ENCODE assay signal across 1 cellular context in the genomic region with DNA sequence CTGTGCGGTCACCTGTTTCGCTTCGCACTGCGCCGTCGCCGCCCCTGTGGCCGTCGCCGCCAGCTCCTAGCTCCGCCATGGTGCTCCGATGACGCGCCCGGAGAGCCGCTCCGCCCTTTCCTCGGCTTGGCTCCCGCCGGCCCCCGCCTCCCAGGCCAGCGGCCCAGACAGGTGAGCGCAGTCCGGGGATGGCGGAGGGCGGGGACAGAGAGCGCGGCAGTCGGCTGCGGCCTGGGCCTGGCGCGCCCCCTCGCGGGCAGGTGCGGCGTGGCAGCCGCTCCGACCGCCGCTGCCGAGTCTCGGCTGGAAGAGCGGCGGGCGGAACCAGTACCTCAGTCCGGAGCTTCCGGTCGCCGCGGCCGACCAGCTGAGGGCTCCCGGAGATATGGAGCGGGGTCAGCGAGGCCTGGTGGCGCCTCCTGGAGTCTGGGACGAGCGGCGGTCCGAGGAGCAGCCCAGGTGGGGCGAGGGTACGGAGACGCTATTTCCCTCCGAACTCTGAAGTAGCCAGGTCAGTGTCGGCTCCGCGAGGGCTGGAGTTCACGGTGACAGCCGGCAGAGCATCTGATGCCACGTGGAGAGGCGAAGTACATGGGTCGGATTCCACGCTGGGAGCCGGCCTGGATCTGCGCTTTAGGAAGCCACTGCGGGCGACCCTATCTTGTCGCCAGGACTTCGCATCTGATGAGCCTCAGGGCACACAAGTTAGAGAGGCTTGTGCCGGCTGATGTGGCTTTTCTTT.
TF ChIP-seq lines count a peak whose summit lies in the region.

MAP7 (minus strand) TSS at position 93 of the 742 bp plus-strand sequence; CDS start at position 79, 14 bp downstream.

TF ChIP-seq in HepG2, 621 proteins besides CTCF, POLR2A, EP300 and RAD21 (continued from another document and continues in another):
- no peak for TF ChIP-seq NR2C2 (CRISPR knock-in tag; IDR thresholded peaks at IDR 0.05; ENCODE audit: borderline replicate concordance)
- TF ChIP-seq ZSCAN21 (CRISPR knock-in tag; IDR thresholded peaks at IDR 0.05; ENCODE audit: borderline replicate concordance) = 0 out of 2 replicates have a peak, but pooled peaks have one; percentile 72
- TF ChIP-seq NCOA5 (CRISPR knock-in tag; IDR thresholded peaks at IDR 0.05) = no peak
- peak; percentile 45; the same call in 1 of the 2 replicates for TF ChIP-seq HOXA3 (CRISPR knock-in tag; IDR thresholded peaks at IDR 0.05)
- no peak for TF ChIP-seq NCOA2 (CRISPR knock-in tag; IDR thresholded peaks at IDR 0.05)
- peak; percentile 71; the same call in 1 of the 2 replicates for TF ChIP-seq KDM5B (CRISPR knock-in tag; IDR thresholded peaks at IDR 0.05; ENCODE audit: borderline replicate concordance)
- TF ChIP-seq SETDB1 (CRISPR knock-in tag; IDR thresholded peaks at IDR 0.05; ENCODE audit: borderline replicate concordance) = no peak
- peak; percentile 48; the same call in 1 of the 2 replicates for TF ChIP-seq STAG1 (CRISPR knock-in tag; IDR thresholded peaks at IDR 0.05)
- TF ChIP-seq, protein P1, sequence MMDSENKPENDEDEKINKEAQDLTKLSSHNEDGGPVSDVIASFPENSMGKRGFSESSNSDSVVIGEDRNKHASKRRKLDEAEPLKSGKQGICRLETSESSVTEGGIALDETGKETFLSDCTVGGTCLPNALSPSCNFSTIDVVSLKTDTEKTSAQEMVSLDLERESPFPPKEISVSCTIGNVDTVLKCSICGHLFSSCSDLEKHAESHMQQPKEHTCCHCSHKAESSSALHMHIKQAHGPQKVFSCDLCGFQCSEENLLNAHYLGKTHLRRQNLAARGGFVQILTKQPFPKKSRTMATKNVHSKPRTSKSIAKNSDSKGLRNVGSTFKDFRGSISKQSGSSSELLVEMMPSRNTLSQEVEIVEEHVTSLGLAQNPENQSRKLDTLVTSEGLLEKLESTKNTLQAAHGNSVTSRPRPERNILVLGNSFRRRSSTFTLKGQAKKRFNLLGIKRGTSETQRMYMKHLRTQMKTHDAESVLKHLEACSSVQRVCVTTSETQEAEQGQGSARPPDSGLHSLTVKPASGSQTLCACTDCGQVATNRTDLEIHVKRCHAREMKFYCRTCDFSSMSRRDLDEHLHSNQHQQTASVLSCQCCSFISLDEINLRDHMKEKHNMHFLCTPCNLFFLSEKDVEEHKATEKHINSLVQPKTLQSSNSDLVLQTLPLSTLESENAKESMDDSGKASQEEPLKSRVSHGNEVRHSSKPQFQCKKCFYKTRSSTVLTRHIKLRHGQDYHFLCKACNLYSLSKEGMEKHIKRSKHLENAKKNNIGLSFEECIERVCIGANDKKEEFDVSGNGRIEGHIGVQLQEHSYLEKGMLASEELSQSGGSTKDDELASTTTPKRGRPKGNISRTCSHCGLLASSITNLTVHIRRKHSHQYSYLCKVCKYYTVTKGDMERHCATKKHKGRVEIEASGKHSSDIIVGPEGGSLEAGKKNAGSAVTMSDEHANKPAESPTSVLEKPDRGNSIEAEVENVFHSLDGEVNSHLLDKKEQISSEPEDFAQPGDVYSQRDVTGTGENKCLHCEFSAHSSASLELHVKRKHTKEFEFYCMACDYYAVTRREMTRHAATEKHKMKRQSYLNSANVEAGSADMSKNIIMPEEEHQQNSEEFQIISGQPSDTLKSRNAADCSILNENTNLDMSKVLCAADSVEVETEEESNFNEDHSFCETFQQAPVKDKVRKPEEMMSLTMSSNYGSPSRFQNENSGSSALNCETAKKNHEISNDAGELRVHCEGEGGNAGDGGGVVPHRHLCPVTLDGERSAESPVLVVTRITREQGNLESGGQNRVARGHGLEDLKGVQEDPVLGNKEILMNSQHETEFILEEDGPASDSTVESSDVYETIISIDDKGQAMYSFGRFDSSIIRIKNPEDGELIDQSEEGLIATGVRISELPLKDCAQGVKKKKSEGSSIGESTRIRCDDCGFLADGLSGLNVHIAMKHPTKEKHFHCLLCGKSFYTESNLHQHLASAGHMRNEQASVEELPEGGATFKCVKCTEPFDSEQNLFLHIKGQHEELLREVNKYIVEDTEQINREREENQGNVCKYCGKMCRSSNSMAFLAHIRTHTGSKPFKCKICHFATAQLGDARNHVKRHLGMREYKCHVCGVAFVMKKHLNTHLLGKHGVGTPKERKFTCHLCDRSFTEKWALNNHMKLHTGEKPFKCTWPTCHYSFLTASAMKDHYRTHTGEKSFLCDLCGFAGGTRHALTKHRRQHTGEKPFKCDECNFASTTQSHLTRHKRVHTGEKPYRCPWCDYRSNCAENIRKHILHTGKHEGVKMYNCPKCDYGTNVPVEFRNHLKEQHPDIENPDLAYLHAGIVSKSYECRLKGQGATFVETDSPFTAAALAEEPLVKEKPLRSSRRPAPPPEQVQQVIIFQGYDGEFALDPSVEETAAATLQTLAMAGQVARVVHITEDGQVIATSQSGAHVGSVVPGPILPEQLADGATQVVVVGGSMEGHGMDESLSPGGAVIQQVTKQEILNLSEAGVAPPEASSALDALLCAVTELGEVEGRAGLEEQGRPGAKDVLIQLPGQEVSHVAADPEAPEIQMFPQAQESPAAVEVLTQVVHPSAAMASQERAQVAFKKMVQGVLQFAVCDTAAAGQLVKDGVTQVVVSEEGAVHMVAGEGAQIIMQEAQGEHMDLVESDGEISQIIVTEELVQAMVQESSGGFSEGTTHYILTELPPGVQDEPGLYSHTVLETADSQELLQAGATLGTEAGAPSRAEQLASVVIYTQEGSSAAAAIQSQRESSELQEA (CRISPR knock-in tag; IDR thresholded peaks at IDR 0.05; ENCODE audit: not compliant biosample characterization) = no peak
- TF ChIP-seq FOXA3 (CRISPR knock-in tag; IDR thresholded peaks at IDR 0.05) = no peak
- no peak for TF ChIP-seq CCAR2 (optimal IDR thresholded peaks at IDR 0.05; ENCODE audit: low read depth, low read length)
- TF ChIP-seq MED1 (CRISPR knock-in tag; IDR thresholded peaks at IDR 0.05) = 0 out of 2 replicates have a peak, but pooled peaks have one; percentile 21
- no peak for TF ChIP-seq ZNF589 (CRISPR knock-in tag; conservative IDR thresholded peaks at IDR 0.05)
- TF ChIP-seq POGZ (CRISPR knock-in tag; IDR thresholded peaks at IDR 0.05) = 0 out of 2 replicates have a peak, but pooled peaks have one; percentile 16
- no peak for TF ChIP-seq THAP9 (CRISPR knock-in tag; IDR thresholded peaks at IDR 0.05; ENCODE audit: borderline replicate concordance)
- no peak for TF ChIP-seq ZKSCAN8 (CRISPR knock-in tag; IDR thresholded peaks at IDR 0.05; ENCODE audit: borderline replicate concordance)
- 0 out of 2 replicates have a peak, but pooled peaks have one; percentile 18 for TF ChIP-seq TAF1 (CRISPR knock-in tag; IDR thresholded peaks at IDR 0.05)
- TF ChIP-seq ZMAT3 (CRISPR knock-in tag; conservative IDR thresholded peaks at IDR 0.05) = no peak
- no peak for TF ChIP-seq RFX5 (IDR thresholded peaks at IDR 0.05; ENCODE audit: low read depth, low read length)
- peak; percentile 38; the same call in 1 of the 2 replicates for TF ChIP-seq ZNF768 (CRISPR knock-in tag; IDR thresholded peaks at IDR 0.05)
- no peak for TF ChIP-seq SNAI1 (CRISPR knock-in tag; IDR thresholded peaks at IDR 0.05; ENCODE audit: borderline replicate concordance)
- TF ChIP-seq MXD1 (CRISPR knock-in tag; IDR thresholded peaks at IDR 0.05) = 0 out of 2 replicates have a peak, but pooled peaks have one; percentile 42
- no peak for TF ChIP-seq GLI4 (CRISPR knock-in tag; IDR thresholded peaks at IDR 0.05; ENCODE audit: borderline replicate concordance)
- no peak for TF ChIP-seq SMAD3 (CRISPR knock-in tag; IDR thresholded peaks at IDR 0.05)
- TF ChIP-seq, protein P2, sequence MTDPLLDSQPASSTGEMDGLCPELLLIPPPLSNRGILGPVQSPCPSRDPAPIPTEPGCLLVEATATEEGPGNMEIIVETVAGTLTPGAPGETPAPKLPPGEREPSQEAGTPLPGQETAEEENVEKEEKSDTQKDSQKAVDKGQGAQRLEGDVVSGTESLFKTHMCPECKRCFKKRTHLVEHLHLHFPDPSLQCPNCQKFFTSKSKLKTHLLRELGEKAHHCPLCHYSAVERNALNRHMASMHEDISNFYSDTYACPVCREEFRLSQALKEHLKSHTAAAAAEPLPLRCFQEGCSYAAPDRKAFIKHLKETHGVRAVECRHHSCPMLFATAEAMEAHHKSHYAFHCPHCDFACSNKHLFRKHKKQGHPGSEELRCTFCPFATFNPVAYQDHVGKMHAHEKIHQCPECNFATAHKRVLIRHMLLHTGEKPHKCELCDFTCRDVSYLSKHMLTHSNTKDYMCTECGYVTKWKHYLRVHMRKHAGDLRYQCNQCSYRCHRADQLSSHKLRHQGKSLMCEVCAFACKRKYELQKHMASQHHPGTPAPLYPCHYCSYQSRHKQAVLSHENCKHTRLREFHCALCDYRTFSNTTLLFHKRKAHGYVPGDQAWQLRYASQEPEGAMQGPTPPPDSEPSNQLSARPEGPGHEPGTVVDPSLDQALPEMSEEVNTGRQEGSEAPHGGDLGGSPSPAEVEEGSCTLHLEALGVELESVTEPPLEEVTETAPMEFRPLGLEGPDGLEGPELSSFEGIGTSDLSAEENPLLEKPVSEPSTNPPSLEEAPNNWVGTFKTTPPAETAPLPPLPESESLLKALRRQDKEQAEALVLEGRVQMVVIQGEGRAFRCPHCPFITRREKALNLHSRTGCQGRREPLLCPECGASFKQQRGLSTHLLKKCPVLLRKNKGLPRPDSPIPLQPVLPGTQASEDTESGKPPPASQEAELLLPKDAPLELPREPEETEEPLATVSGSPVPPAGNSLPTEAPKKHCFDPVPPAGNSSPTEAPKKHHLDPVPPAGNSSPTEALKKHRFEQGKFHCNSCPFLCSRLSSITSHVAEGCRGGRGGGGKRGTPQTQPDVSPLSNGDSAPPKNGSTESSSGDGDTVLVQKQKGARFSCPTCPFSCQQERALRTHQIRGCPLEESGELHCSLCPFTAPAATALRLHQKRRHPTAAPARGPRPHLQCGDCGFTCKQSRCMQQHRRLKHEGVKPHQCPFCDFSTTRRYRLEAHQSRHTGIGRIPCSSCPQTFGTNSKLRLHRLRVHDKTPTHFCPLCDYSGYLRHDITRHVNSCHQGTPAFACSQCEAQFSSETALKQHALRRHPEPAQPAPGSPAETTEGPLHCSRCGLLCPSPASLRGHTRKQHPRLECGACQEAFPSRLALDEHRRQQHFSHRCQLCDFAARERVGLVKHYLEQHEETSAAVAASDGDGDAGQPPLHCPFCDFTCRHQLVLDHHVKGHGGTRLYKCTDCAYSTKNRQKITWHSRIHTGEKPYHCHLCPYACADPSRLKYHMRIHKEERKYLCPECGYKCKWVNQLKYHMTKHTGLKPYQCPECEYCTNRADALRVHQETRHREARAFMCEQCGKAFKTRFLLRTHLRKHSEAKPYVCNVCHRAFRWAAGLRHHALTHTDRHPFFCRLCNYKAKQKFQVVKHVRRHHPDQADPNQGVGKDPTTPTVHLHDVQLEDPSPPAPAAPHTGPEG (CRISPR knock-in tag; IDR thresholded peaks at IDR 0.05) = no peak
- no peak for TF ChIP-seq CAMTA2 (CRISPR knock-in tag; IDR thresholded peaks at IDR 0.05; ENCODE audit: borderline replicate concordance)
- no peak for TF ChIP-seq ZNF292 (CRISPR knock-in tag; IDR thresholded peaks at IDR 0.05; ENCODE audit: borderline replicate concordance, low read depth)
- no peak for TF ChIP-seq NR1H2 (CRISPR knock-in tag; IDR thresholded peaks at IDR 0.05; ENCODE audit: borderline replicate concordance, low read depth)
- TF ChIP-seq ZBTB44 (CRISPR knock-in tag; IDR thresholded peaks at IDR 0.05) = no peak
- no peak for TF ChIP-seq ZNF235 (CRISPR knock-in tag; IDR thresholded peaks at IDR 0.05; ENCODE audit: borderline replicate concordance)
- no peak for TF ChIP-seq MIER3 (CRISPR knock-in tag; IDR thresholded peaks at IDR 0.05; ENCODE audit: borderline replicate concordance)
- no peak for TF ChIP-seq ZNF704 (CRISPR knock-in tag; IDR thresholded peaks at IDR 0.05; ENCODE audit: borderline replicate concordance)
- TF ChIP-seq ZNF691 (CRISPR knock-in tag; IDR thresholded peaks at IDR 0.05; ENCODE audit: borderline replicate concordance, low read depth) = no peak; the same call in 1 of the 2 replicates
- no peak for TF ChIP-seq TARDBP (CRISPR knock-in tag; IDR thresholded peaks at IDR 0.05)
